ENCODE assay signal across 23 cellular contexts in the genomic region with DNA sequence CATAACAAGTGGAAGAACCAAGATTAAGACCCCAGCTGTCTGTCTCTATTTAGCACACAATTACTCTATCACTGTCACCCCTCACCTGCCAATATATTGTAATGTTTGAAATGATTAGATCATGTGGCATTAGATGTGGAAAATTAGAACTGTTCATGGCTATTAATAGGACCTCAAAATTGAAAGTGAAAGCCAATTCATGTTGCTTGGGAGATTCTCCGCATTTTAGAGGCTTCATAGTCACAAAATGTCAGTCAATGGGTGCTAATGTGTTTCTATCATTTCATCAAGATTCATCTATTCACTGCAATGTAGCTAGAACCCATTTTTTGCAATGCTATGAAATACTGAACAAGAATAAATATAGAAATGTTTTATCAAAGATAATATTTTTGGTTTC.
A peak's percentile ranks its signal among the peaks of the same experiment; 100 is the strongest.
DNase-seq lines count a peak whose midpoint lies in the region; ATAC-seq, FAIRE-seq and TF ChIP-seq lines count a peak whose summit lies in the region.
"Had no signal": no experiment of that assay in that cellular context is flagged by ENCODE, and none has a peak within 500 bp of the region (broad histone marks: within the 10 kb centered on the region; RNA-seq: fewer than 3 reads in every experiment).

No MANE protein-coding gene starts in this region.

- no peak overlapping the region for H2BK15ac ChIP-seq in mesenchymal stem cell (ENCODE audit: low read depth, poor library complexity, severe bottlenecking)

- H2BK120ac ChIP-seq in mesenchymal stem cell (ENCODE audit: low read depth, low read length) = no peak overlapping the region

- no peak overlapping the region for H3K14ac ChIP-seq in mesenchymal stem cell (ENCODE audit: low read length in 2 of 2)

- H3K18ac ChIP-seq in mesenchymal stem cell (ENCODE audit: low read depth in 1 of 2, low read length in 2 of 2) = no peak overlapping the region

- no peak overlapping the region for H2BK12ac ChIP-seq in mesenchymal stem cell (ENCODE audit: low read length in 2 of 2)

- intact Hi-C loops in HepG2 (cut with micrococcal nuclease; ENCODE audit: unreplicated experiment) = no loop called here
- intact Hi-C loops in upper lobe of right lung (cut with DNase I) = no loop called here
- intact Hi-C loops in left colon (cut with DNase I, micrococcal nuclease) = no loop called here

- H2AFZ ChIP-seq in HepG2 (ENCODE audit: low read length) = no peak overlapping the region
- H2AFZ ChIP-seq in mesenchymal stem cell (ENCODE audit: low read depth, low read length) = no peak overlapping the region

- CTCF ChIA-PET in HepG2 (lab: Yijun Ruan, JAX; ENCODE audit: low intra/inter-chr PET ratio, low total read pairs) = no interaction called here

- peak overlapping the region in 1 of 2 donors; percentile 40 for H3K9ac ChIP-seq in liver (ENCODE audit: low read depth in 1 of 2, low read length in 2 of 2)
- no peak overlapping the region for H3K9ac ChIP-seq in HepG2 (ENCODE audit: insufficient read depth, low read depth, low read length)
- H3K9ac ChIP-seq in mesenchymal stem cell (ENCODE audit: low read length) = no peak overlapping the region

- in situ Hi-C loops in HepG2 (cut with HindIII; ENCODE audit: extremely low pct_ligation_motif_present, low pct_unique_long_range_greater_than_20kb) = no loop called here

- FAIRE-seq in HepG2 (lab: Jason Lieb, UNC) = no peak
- FAIRE-seq: A204.1, GM12878 had no signal

- peak in 1 of 2 donors; percentile 19 for TF ChIP-seq RAD21 in liver (IDR thresholded peaks at IDR 0.05)
- no peak for TF ChIP-seq RAD21 in HepG2 (CRISPR knock-in tag; IDR thresholded peaks at IDR 0.05)

- H3K36me3 ChIP-seq in liver (ENCODE audit: control insufficient read depth in 4 of 4, insufficient read depth in 3 of 4, low read depth in 1 of 4, low read length in 3 of 4) (no peaks in the 10 kb centered on the region), HepG2 (replicated peaks in 1 of 2; ENCODE audit: control insufficient read depth in 1 of 2, insufficient read depth in 2 of 2, low read length in 2 of 2) (no peaks in the 10 kb centered on the region), mesenchymal stem cell (ENCODE audit: control insufficient read depth in 1 of 2, insufficient read depth in 2 of 2, low read depth in 1 of 2, low read length in 2 of 2) (no peaks in the 10 kb centered on the region), upper lobe of right lung (no peaks in the 10 kb centered on the region)

- no peaks in the 10 kb centered on the region for H3K4me1 ChIP-seq in liver (ENCODE audit: control insufficient read depth in 4 of 4, insufficient read depth in 4 of 4, low read length in 3 of 4)
- H3K4me1 ChIP-seq in HepG2 (ENCODE audit: insufficient read depth, low read length) = no peaks in the 10 kb centered on the region
- no peaks in the 10 kb centered on the region for H3K4me1 ChIP-seq in mesenchymal stem cell (ENCODE audit: control insufficient read depth, insufficient read depth, low read depth, low read length)
- H3K4me1 ChIP-seq in upper lobe of right lung = no peaks in the 10 kb centered on the region
- H3K4me1 ChIP-seq: Caco-2 had no signal

- 19% methylated on average over 1 of the region's 1 CpG for WGBS in liver
- 3% methylated on average over 1 of the region's 1 CpG for WGBS in HepG2 (ENCODE audit: low lambda C conversion rate)
- WGBS in mesenchymal stem cell = no CpG with 5 or more reads among the region's 1 CpG

- no peak overlapping the region for H4K91ac ChIP-seq in mesenchymal stem cell (ENCODE audit: low read length)

- H3K4me2 ChIP-seq in HepG2 (ENCODE audit: low read depth, low read length) (no peak overlapping the region), mesenchymal stem cell (ENCODE audit: low read length, poor library complexity, severe bottlenecking) (no peak overlapping the region)

- H3K9me3 ChIP-seq in liver (ENCODE audit: control insufficient read depth in 4 of 4, low read length in 3 of 4) (no peaks in the 10 kb centered on the region), HepG2 (ENCODE audit: low read length) (no peaks in the 10 kb centered on the region), mesenchymal stem cell (ENCODE audit: control insufficient read depth, low read length) (peaks cover 14% of the 10 kb centered on the region), upper lobe of right lung (peaks cover 6% of the 10 kb centered on the region)
- H3K9me3 ChIP-seq: Caco-2 had no signal

- BruUV-seq in HepG2 (replicated peaks; lab: Mats Ljungman, UMichigan) = no TSS peak

- no peak overlapping the region for H3K23ac ChIP-seq in mesenchymal stem cell (ENCODE audit: low read length in 2 of 2)

- POLR2A ChIA-PET in HepG2 (lab: Yijun Ruan, JAX) = no interaction called here

- no peaks in the 10 kb centered on the region for H3K79me2 ChIP-seq in HepG2 (ENCODE audit: insufficient read depth, low read length)

- no peak for TF ChIP-seq POLR2A in HepG2 (IDR thresholded peaks at IDR 0.05; ENCODE audit: insufficient read depth in 1 of 2, low read depth in 2 of 2, low read length in 2 of 2)

- no peak overlapping the region for H3K27ac ChIP-seq in liver (ENCODE audit: low read depth in 1 of 2, low read length in 2 of 2)
- H3K27ac ChIP-seq in HepG2 (ENCODE audit: extremely low read length, insufficient read depth, low read length) = no peak overlapping the region
- H3K27ac ChIP-seq in coronary artery = no peak overlapping the region
- H3K27ac ChIP-seq in mesenchymal stem cell (ENCODE audit: low read length, poor library complexity, severe bottlenecking) = no peak overlapping the region
- no peak overlapping the region for H3K27ac ChIP-seq in upper lobe of right lung
- H3K27ac ChIP-seq: HL-60 had no signal

- H2AK5ac ChIP-seq in mesenchymal stem cell (ENCODE audit: low read length, severe bottlenecking) = no peak overlapping the region

- ATAC-seq in HepG2 (no peak), upper lobe of right lung (no peak), left colon (no peak), HG02870 (IDR thresholded peaks at IDR 0.05; ENCODE audit: unreplicated experiment) (no peak)
- ATAC-seq: GM12878, PC-3 had no signal

- no peak overlapping the region for H4K8ac ChIP-seq in mesenchymal stem cell (ENCODE audit: low read length)

- TF ChIP-seq EP300 in HepG2 (IDR thresholded peaks at IDR 0.05; ENCODE audit: low read depth in 2 of 2, low read length in 2 of 2) (no peak), HepG2 (CRISPR knock-in tag; IDR thresholded peaks at IDR 0.05; ENCODE audit: borderline replicate concordance) (no peak)

- H3K4me3 ChIP-seq in liver (ENCODE audit: low read depth in 1 of 3, low read length in 3 of 3) (peak overlapping the region; percentile 17 to 51 (median 24)), HepG2 (replicated peaks in 1 of 3; ENCODE audit: insufficient read depth in 1 of 3, low read depth in 2 of 3, low read length in 3 of 3) (no peak overlapping the region), coronary artery (peak overlapping the region; percentile 60), mesenchymal stem cell (ENCODE audit: insufficient read depth in 1 of 2, low read depth in 1 of 2, low read length in 2 of 2) (peak overlapping the region in 1 of 2 experiments; percentile 34), upper lobe of right lung (peak overlapping the region; percentile 14)
- H3K4me3 ChIP-seq: GM12878 had no signal

- H2BK5ac ChIP-seq in mesenchymal stem cell (ENCODE audit: low read depth, low read length, poor library complexity, severe bottlenecking) = no peak overlapping the region

- DNase-seq in HepG2 (ENCODE audit: low spot score) (no peak), coronary artery (ENCODE audit: low spot score) (no peak), mesenchymal stem cell (peak; percentile 35), upper lobe of right lung (no peak), left colon (no peak)
- no peak for DNase-seq in activated naive CD4-positive, alpha-beta T cell (lab: John Stamatoyannopoulos, UW)
- DNase-seq: Caco-2; CD4-positive, alpha-beta T cell; DMS 273 treated with DMSO at 0.1 percent for 48 hours; DND-41; GOT3; HCEC 1CT; NCI-H1417 treated with DMSO at 0.1 percent for 48 hours; NCI-H187; NCI-H446 treated with DMSO at 0.1 percent for 48 hours; NCI-H526 treated with DMSO at 0.1 percent for 48 hours; PC-3; Right ventricle myocardium superior had no signal

- H3K79me1 ChIP-seq in mesenchymal stem cell (replicated peaks; ENCODE audit: low read length, poor library complexity, severe bottlenecking) = no peaks in the 10 kb centered on the region

- TF ChIP-seq CTCF in liver (IDR thresholded peaks at IDR 0.05; ENCODE audit: low read depth, low read length, missing input control) = no peak
- no peak for TF ChIP-seq CTCF in HepG2 (CRISPR knock-in tag; IDR thresholded peaks at IDR 0.05)
- TF ChIP-seq CTCF in coronary artery (IDR thresholded peaks at IDR 0.05) = no peak
- no peak for TF ChIP-seq CTCF in upper lobe of right lung (IDR thresholded peaks at IDR 0.05)

- H4K20me1 ChIP-seq in HepG2 (ENCODE audit: insufficient read depth, low read length) = no peaks in the 10 kb centered on the region

- no peak overlapping the region for H3K4ac ChIP-seq in mesenchymal stem cell (ENCODE audit: low read depth in 1 of 2, low read length in 2 of 2)

- H3K27me3 ChIP-seq in liver (ENCODE audit: control insufficient read depth in 4 of 4, insufficient read depth in 4 of 4, low read length in 3 of 4) (no peaks in the 10 kb centered on the region), HepG2 (ENCODE audit: control insufficient read depth in 1 of 2, insufficient read depth in 2 of 2, low read length in 2 of 2) (no peaks in the 10 kb centered on the region), mesenchymal stem cell (ENCODE audit: control insufficient read depth in 1 of 2, insufficient read depth in 1 of 2, low read length in 2 of 2) (no peaks in the 10 kb centered on the region), upper lobe of right lung (no peaks in the 10 kb centered on the region)

TF ChIP-seq in liver, 16 proteins besides CTCF, POLR2A, EP300 and RAD21:
- TF ChIP-seq, protein P1, sequence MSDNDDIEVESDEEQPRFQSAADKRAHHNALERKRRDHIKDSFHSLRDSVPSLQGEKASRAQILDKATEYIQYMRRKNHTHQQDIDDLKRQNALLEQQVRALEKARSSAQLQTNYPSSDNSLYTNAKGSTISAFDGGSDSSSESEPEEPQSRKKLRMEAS (IDR thresholded peaks at IDR 0.05) = no peak
- TF ChIP-seq YY1 (IDR thresholded peaks at IDR 0.05) = peak; percentile 73
- no peak for TF ChIP-seq FOXA2 (IDR thresholded peaks at IDR 0.05)
TF ChIP-seq in liver: peak in this region for 1.

TF ChIP-seq in HepG2, 621 proteins besides CTCF, POLR2A, EP300 and RAD21 (continues in another document):
- TF ChIP-seq ZNF33B (CRISPR knock-in tag; IDR thresholded peaks at IDR 0.05) = no peak

Comparison
In these comparisons a context has a peak if more than half of its experiments do, and no peak if none do; other contexts are left out.
1. H3K4me3 ChIP-seq: peak in liver (3 of 3), coronary artery (single experiment) and upper lobe of right lung (single experiment); none in HepG2 (0 of 3).